8 cellular contexts compared by ENCODE assay signal in the genomic region with DNA sequence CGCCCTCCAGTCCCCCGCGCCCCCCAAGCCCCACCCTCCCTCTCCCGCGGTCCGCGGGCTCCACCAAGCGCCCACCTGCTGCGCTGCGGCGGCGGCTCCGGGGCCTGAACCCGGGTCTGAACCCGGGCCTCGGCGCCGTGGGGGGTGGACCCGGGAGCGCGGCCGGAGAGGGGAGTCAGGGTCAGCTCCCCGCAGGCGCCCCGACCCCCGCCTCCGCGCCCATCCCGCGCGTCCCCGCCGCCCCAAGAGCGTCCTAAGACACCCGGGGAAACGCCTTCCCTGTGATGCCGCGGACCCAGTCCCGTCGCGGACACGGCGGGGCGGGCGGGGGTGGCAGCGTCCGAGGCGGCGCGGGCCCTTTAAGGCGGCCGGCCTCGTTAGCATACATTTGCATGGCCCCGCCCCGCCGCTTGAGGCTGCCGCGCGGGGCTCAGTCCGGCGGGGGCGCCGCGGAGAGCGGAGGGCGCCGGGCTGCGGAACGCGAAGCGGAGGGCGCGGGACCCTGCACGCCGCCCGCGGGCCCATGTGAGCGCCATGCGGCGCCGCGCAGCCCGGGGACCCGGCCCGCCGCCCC. TPM values are rescaled to one million over a fixed set of nuclear protein-coding genes. Genes with fewer than 3 reads are reported as not detected.
DNase-seq lines count a peak whose midpoint lies in the region; ATAC-seq and TF ChIP-seq lines count a peak whose summit lies in the region.

MMP17 (plus strand) TSS at position 433 of the 574 bp plus-strand sequence; CDS start at position 535, 102 bp downstream.

- TF ChIP-seq CTCF in CD14-positive monocyte (IDR thresholded peaks at IDR 0.05) (peak; percentile 33), WTC11 (IDR thresholded peaks at IDR 0.05) (no peak), esophagus squamous epithelium (IDR thresholded peaks at IDR 0.05) (no peak)

- CTCF ChIA-PET in WTC11 (lab: Charles Lee): interaction anchor here (1.2 kb wide), 1 partner anchor 162 kb away, joined by 3 read pairs; no protein-coding TSS in a partner anchor

- intact Hi-C loops in CD14-positive monocyte (cut with micrococcal nuclease): loop anchor here (5.0 to 10.0 kb wide), 3 partner anchors 56 to 116 kb away; partner anchors contain the start of gene SFSWAP (in 2 of the 2)
- intact Hi-C loops in esophagus squamous epithelium (cut with DNase I): loop anchor here (10.0 kb wide), 2 partner anchors 213 to 723 kb away; no protein-coding TSS in a partner anchor

- peak; percentile 43 for ATAC-seq in GM18861 (IDR thresholded peaks at IDR 0.05; ENCODE audit: unreplicated experiment)
- peak; percentile 69 for ATAC-seq in WTC11
- peak; percentile 70 to 82 for ATAC-seq in natural killer cell treated with Interleukin-12 subunit alpha and Interleukin-12 subunit beta and Interleukin-15 and Interleukin-18, amount 100 ng/mL, for 72 hours
- no peak for ATAC-seq in GM19023 (IDR thresholded peaks at IDR 0.05; ENCODE audit: unreplicated experiment)

- H3K9me3 ChIP-seq in esophagus squamous epithelium: no peaks in the 10 kb centered on the region

- peaks cover 0 to 87% (median 9%) of the 10 kb centered on the region in 4 donors for H3K27me3 ChIP-seq in esophagus squamous epithelium

- H3K27ac ChIP-seq in esophagus squamous epithelium: peak within 1 kb of the TSS in 2 of 4 donors; percentile 13 to 18

- H3K9me3 Mint-ChIP-seq in CD14-positive monocyte (peaks cover 0 to 2% (median 0%) of the 10 kb centered on the region in 7 donors), WTC11 (no peaks in the 10 kb centered on the region)
- H3K9me3 Mint-ChIP-seq in natural killer cell treated with Interleukin-12 subunit alpha and Interleukin-12 subunit beta and Interleukin-15 and Interleukin-18, amount 100 ng/mL, for 72 hours: no peaks in the 10 kb centered on the region

- TF ChIP-seq POLR2A in esophagus squamous epithelium (IDR thresholded peaks at IDR 0.05): peak in 1 of 4 donors; percentile 24

- H3K36me3 Mint-ChIP-seq in CD14-positive monocyte (peaks cover 5 to 11% of the 10 kb centered on the region in 2 donors), WTC11 (no peaks in the 10 kb centered on the region)
- H3K36me3 Mint-ChIP-seq in natural killer cell treated with Interleukin-12 subunit alpha and Interleukin-12 subunit beta and Interleukin-15 and Interleukin-18, amount 100 ng/mL, for 72 hours: no peaks in the 10 kb centered on the region

- H3K4me1 Mint-ChIP-seq in CD14-positive monocyte: peaks cover 43% of the 10 kb centered on the region
- peaks cover 13% of the 10 kb centered on the region for H3K4me1 Mint-ChIP-seq in WTC11
- H3K4me1 Mint-ChIP-seq in natural killer cell treated with Interleukin-12 subunit alpha and Interleukin-12 subunit beta and Interleukin-15 and Interleukin-18, amount 100 ng/mL, for 72 hours (ENCODE audit: low read depth in 2 of 2): peaks cover 0 to 7% of the 10 kb centered on the region in 2 donors

- peak within 1 kb of the TSS; percentile 36 to 67 (median 48) for H3K4me3 ChIP-seq in esophagus squamous epithelium

- H3K4me1 ChIP-seq in esophagus squamous epithelium: peaks cover 32 to 67% (median 43%) of the 10 kb centered on the region in 3 donors

- no peaks in the 10 kb centered on the region for H3K36me3 ChIP-seq in esophagus squamous epithelium

- 0% methylated on average over 2 of the region's 86 CpGs; no CpG with 5 or more reads in 1 of the 2 donors for WGBS in esophagus squamous epithelium, 2 donors

- H3K4me3 Mint-ChIP-seq in CD14-positive monocyte (peak within 1 kb of the TSS; percentile 92 to 96), WTC11 (peak within 1 kb of the TSS; percentile 77)
- peak within 1 kb of the TSS; percentile 58 for H3K4me3 Mint-ChIP-seq in natural killer cell treated with Interleukin-12 subunit alpha and Interleukin-12 subunit beta and Interleukin-15 and Interleukin-18, amount 100 ng/mL, for 72 hours

- peaks cover 2 to 33% (median 30%) of the 10 kb centered on the region in 3 donors for H3K27me3 Mint-ChIP-seq in CD14-positive monocyte (ENCODE audit: low read depth in 3 of 3)
- H3K27me3 Mint-ChIP-seq in WTC11 (ENCODE audit: low read depth): peaks cover 19% of the 10 kb centered on the region
- peaks cover 18 to 23% of the 10 kb centered on the region in 2 donors for H3K27me3 Mint-ChIP-seq in natural killer cell treated with Interleukin-12 subunit alpha and Interleukin-12 subunit beta and Interleukin-15 and Interleukin-18, amount 100 ng/mL, for 72 hours

- POLR2A ChIA-PET in WTC11 (lab: Charles Lee): no interaction called here

- DNase-seq in CD14-positive monocyte (ENCODE audit: low spot score) (peak; percentile 60), HuH-7 (ENCODE audit: low spot score) (peak; percentile 46), WTC11 (ENCODE audit: low spot score) (peak; percentile 74), esophagus squamous epithelium (lab: John Stamatoyannopoulos, UW) (no peak), T1000 (lab: John Stamatoyannopoulos, UW) (no peak)
- no peak for DNase-seq in natural killer cell treated with Interleukin-12 subunit alpha and Interleukin-12 subunit beta and Interleukin-15 and Interleukin-18, amount 100 ng/mL, for 72 hours (ENCODE audit: low spot score)

- H3K27ac Mint-ChIP-seq in CD14-positive monocyte (peak within 1 kb of the TSS in 6 of 7 donors; percentile 25 to 87 (median 70)), WTC11 (no peak within 1 kb of the TSS)
- no peak within 1 kb of the TSS for H3K27ac Mint-ChIP-seq in natural killer cell treated with Interleukin-12 subunit alpha and Interleukin-12 subunit beta and Interleukin-15 and Interleukin-18, amount 100 ng/mL, for 72 hours

TF ChIP-seq in WTC11, 78 proteins besides CTCF, POLR2A, EP300 and RAD21:
- TF ChIP-seq FOXK1 (CRISPR knock-in tag; IDR thresholded peaks at IDR 0.05): no peak
- no peak for TF ChIP-seq RELA (CRISPR knock-in tag; IDR thresholded peaks at IDR 0.05; ENCODE audit: borderline replicate concordance)
- TF ChIP-seq, protein P1, sequence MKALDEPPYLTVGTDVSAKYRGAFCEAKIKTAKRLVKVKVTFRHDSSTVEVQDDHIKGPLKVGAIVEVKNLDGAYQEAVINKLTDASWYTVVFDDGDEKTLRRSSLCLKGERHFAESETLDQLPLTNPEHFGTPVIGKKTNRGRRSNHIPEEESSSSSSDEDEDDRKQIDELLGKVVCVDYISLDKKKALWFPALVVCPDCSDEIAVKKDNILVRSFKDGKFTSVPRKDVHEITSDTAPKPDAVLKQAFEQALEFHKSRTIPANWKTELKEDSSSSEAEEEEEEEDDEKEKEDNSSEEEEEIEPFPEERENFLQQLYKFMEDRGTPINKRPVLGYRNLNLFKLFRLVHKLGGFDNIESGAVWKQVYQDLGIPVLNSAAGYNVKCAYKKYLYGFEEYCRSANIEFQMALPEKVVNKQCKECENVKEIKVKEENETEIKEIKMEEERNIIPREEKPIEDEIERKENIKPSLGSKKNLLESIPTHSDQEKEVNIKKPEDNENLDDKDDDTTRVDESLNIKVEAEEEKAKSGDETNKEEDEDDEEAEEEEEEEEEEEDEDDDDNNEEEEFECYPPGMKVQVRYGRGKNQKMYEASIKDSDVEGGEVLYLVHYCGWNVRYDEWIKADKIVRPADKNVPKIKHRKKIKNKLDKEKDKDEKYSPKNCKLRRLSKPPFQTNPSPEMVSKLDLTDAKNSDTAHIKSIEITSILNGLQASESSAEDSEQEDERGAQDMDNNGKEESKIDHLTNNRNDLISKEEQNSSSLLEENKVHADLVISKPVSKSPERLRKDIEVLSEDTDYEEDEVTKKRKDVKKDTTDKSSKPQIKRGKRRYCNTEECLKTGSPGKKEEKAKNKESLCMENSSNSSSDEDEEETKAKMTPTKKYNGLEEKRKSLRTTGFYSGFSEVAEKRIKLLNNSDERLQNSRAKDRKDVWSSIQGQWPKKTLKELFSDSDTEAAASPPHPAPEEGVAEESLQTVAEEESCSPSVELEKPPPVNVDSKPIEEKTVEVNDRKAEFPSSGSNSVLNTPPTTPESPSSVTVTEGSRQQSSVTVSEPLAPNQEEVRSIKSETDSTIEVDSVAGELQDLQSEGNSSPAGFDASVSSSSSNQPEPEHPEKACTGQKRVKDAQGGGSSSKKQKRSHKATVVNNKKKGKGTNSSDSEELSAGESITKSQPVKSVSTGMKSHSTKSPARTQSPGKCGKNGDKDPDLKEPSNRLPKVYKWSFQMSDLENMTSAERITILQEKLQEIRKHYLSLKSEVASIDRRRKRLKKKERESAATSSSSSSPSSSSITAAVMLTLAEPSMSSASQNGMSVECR (CRISPR knock-in tag; IDR thresholded peaks at IDR 0.05; ENCODE audit: borderline replicate concordance): no peak
- TF ChIP-seq ATF1 (CRISPR knock-in tag; IDR thresholded peaks at IDR 0.05): no peak
- TF ChIP-seq ZBTB21 (CRISPR knock-in tag; IDR thresholded peaks at IDR 0.05; ENCODE audit: borderline replicate concordance): peak; percentile 42; the same call in 1 of the 2 replicates
- TF ChIP-seq, protein P2, sequence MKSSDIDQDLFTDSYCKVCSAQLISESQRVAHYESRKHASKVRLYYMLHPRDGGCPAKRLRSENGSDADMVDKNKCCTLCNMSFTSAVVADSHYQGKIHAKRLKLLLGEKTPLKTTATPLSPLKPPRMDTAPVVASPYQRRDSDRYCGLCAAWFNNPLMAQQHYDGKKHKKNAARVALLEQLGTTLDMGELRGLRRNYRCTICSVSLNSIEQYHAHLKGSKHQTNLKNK (CRISPR knock-in tag; IDR thresholded peaks at IDR 0.05): no peak
- no peak for TF ChIP-seq GTF2I (CRISPR knock-in tag; conservative IDR thresholded peaks at IDR 0.05)
- TF ChIP-seq TEAD1 (CRISPR knock-in tag; IDR thresholded peaks at IDR 0.05): 0 out of 2 replicates have a peak, but pooled peaks have one; percentile 31
- TF ChIP-seq ZNF121 (CRISPR knock-in tag; IDR thresholded peaks at IDR 0.05): no peak
- TF ChIP-seq CBFB (CRISPR knock-in tag; IDR thresholded peaks at IDR 0.05; ENCODE audit: low read depth): peak; percentile 46; the same call in 1 of the 2 replicates
- peak; percentile 56 for TF ChIP-seq SP1 (CRISPR knock-in tag; conservative IDR thresholded peaks at IDR 0.05)
- TF ChIP-seq GRHL2 (CRISPR knock-in tag; IDR thresholded peaks at IDR 0.05; ENCODE audit: insufficient replicate concordance, severe bottlenecking): no peak
- TF ChIP-seq GABPB1 (CRISPR knock-in tag; IDR thresholded peaks at IDR 0.05): no peak

RNA-seq across cellular contexts. Expression of gene MMP17, which starts in this region (rescaled TPM):
- polyA plus RNA-seq in CD14-positive monocyte: 1 to 10 TPM; 2.8 to 3.0 TPM
- 58.8 to 67.1 TPM (median 62.1 TPM) in 3 replicates for total RNA-seq in WTC11 (2021)
- 1 to 10 TPM; 1.3 to 3.1 (median 1.9) TPM for total RNA-seq in esophagus squamous epithelium
- total RNA-seq in natural killer cell treated with Interleukin-12 subunit alpha and Interleukin-12 subunit beta and Interleukin-15 and Interleukin-18, amount 100 ng/mL, for 72 hours: not detected

Comparison
In these comparisons a context has a peak if more than half of its experiments do, and no peak if none do; other contexts are left out.
1. RNA of gene MMP17 (total RNA-seq): 58.8 to 67.1 TPM in WTC11; 1.3 to 3.1 TPM in esophagus squamous epithelium and not detected in natural killer cell treated with Interleukin-12 subunit alpha and Interleukin-12 subunit beta and Interleukin-15 and Interleukin-18, amount 100 ng/mL, for 72 hours; every median in the first group is over 10 times any median in the second.
2. Peak in ATAC-seq in natural killer cell treated with Interleukin-12 subunit alpha and Interleukin-12 subunit beta and Interleukin-15 and Interleukin-18, amount 100 ng/mL, for 72 hours; RNA of the gene not detected or under 1 TPM.
3. DNase-seq: peak in CD14-positive monocyte (single experiment), HuH-7 (single experiment) and WTC11 (single experiment); none in esophagus squamous epithelium (single experiment), natural killer cell treated with Interleukin-12 subunit alpha and Interleukin-12 subunit beta and Interleukin-15 and Interleukin-18, amount 100 ng/mL, for 72 hours (single experiment) and T1000 (single experiment).
4. H3K27ac Mint-ChIP-seq: peak in CD14-positive monocyte (6 of 7); none in WTC11 (single experiment) and natural killer cell treated with Interleukin-12 subunit alpha and Interleukin-12 subunit beta and Interleukin-15 and Interleukin-18, amount 100 ng/mL, for 72 hours (0 of 2).
5. Peak in every context shown above with its lines, with median percentiles within 50 percentile points of each other: H3K4me3 Mint-ChIP-seq.